ENCODE assay signal across 10 cellular contexts in genomic region chr17:75267403-75268232, GRCh38. TPM values are rescaled to one million over a fixed set of nuclear protein-coding genes. Genes with fewer than 3 reads are reported as not detected.
DNase-seq lines count a peak whose midpoint lies in the region; ATAC-seq and TF ChIP-seq lines count a peak whose summit lies in the region.
"Had no signal": no experiment of that assay in that cellular context is flagged by ENCODE, and none has a peak within 500 bp of the region (broad histone marks: within the 10 kb centered on the region; RNA-seq: fewer than 3 reads in every experiment).

No MANE protein-coding gene starts in this region.

- H3K9me3 ChIP-seq in ascending aorta (no peaks in the 10 kb centered on the region), stomach (no peaks in the 10 kb centered on the region), SJCRH30 (replicated peaks) (no peaks in the 10 kb centered on the region)

- intact Hi-C loops in left colon (cut with DNase I, micrococcal nuclease): no loop called here
- intact Hi-C loops in ascending aorta (cut with DNase I): no loop called here
- intact Hi-C loops in stomach (cut with DNase I; ENCODE audit: low total_unique reads): no loop called here

- H3K4me1 ChIP-seq in ascending aorta: peaks cover 14 to 26% of the 10 kb centered on the region in 2 donors
- peaks cover 19 to 66% (median 32%) of the 10 kb centered on the region in 4 donors for H3K4me1 ChIP-seq in stomach
- H3K4me1 ChIP-seq in SJCRH30: peaks cover 3% of the 10 kb centered on the region; the same call in 1 of the 2 replicates

- DNase-seq in DMS53 treated with DMSO at 0.1 percent for 48 hours (lab: John Stamatoyannopoulos, UW; ENCODE audit: unreplicated experiment) (peak; percentile 81), HL-60 (ENCODE audit: low read depth in 1 of 2, low spot score in 1 of 2) (peak; percentile 70 to 73), SK-N-DZ (ENCODE audit: low spot score) (peak; percentile 63), left colon (peak; percentile 66 to 72), ascending aorta (ENCODE audit: low spot score in 2 of 2) (no peak), stomach (no peak), SJCRH30 (no peak)
- DNase-seq: activated CD4-positive, alpha-beta T cell treated with anti-CD3 and anti-CD28 coated beads for 1 hour; NCI-H2171 had no signal

- no peak for TF ChIP-seq CTCF in HL-60 (IDR thresholded peaks at IDR 0.05; ENCODE audit: insufficient read depth, low read length)
- TF ChIP-seq CTCF in ascending aorta (IDR thresholded peaks at IDR 0.05): no peak
- TF ChIP-seq CTCF in stomach (IDR thresholded peaks at IDR 0.05): no peak

- ATAC-seq in left colon (peak; percentile 47), GM18498 (IDR thresholded peaks at IDR 0.05; ENCODE audit: unreplicated experiment) (no peak)

- H3K27me3 ChIP-seq in HL-60 (ENCODE audit: insufficient read depth, poor library complexity, severe bottlenecking) (no peaks in the 10 kb centered on the region), ascending aorta (no peaks in the 10 kb centered on the region), stomach (no peaks in the 10 kb centered on the region), SJCRH30 (no peaks in the 10 kb centered on the region)

- 34 to 50% (median 38%) methylated on average over 10 to 14 of the region's 14 CpGs for WGBS in stomach, 5 donors

- no peak overlapping the region for H3K4me3 ChIP-seq in HL-60 (replicated peaks; ENCODE audit: insufficient read depth, low read length)
- H3K4me3 ChIP-seq in ascending aorta: no peak overlapping the region
- no peak overlapping the region for H3K4me3 ChIP-seq in stomach
- H3K4me3 ChIP-seq in SJCRH30: no peak overlapping the region

- TF ChIP-seq POLR2A in stomach (IDR thresholded peaks at IDR 0.05): no peak

- TF ChIP-seq EP300 in stomach (IDR thresholded peaks at IDR 0.05): no peak

- peak overlapping the region; percentile 76 for H3K27ac ChIP-seq in HL-60 (replicated peaks)
- H3K27ac ChIP-seq in ascending aorta: no peak overlapping the region
- H3K27ac ChIP-seq in stomach: peak overlapping the region in 1 of 5 donors; percentile 16
- no peak overlapping the region for H3K27ac ChIP-seq in SJCRH30

- H3K36me3 ChIP-seq in ascending aorta: peaks cover 21 to 34% of the 10 kb centered on the region in 2 donors
- peaks cover 34 to 46% (median 45%) of the 10 kb centered on the region in 4 donors for H3K36me3 ChIP-seq in stomach
- H3K36me3 ChIP-seq in SJCRH30: peaks cover 21% of the 10 kb centered on the region

RNA-seq across cellular contexts. Expression of gene MIF4GD, which starts 3.4 kb away (rescaled TPM):
- 31.4 and 37.6 TPM in 2 replicates for polyA plus RNA-seq in SK-N-DZ (2014; cell fraction: cytosol; rRNA removed)
- polyA plus RNA-seq in SK-N-DZ (2014; cell fraction: nucleus; rRNA removed): 26.0 and 29.8 TPM in 2 replicates
- 10 to 100 TPM; 18.4 to 24.7 TPM for total RNA-seq in left colon
- 32.4 TPM for total RNA-seq in ascending aorta
- 10 to 100 TPM in 2 of 5 donors, 1 to 10 TPM in 3; 3.5 to 12.5 (median 7.7) TPM for total RNA-seq in stomach
- polyA plus RNA-seq in stomach: 10 to 100 TPM; 12.2 to 14.7 (median 12.9) TPM
- 4.4 and 5.2 TPM in 2 replicates for total RNA-seq in SJCRH30 (2014; rRNA removed; shearing (Covaris generic))

RNA-seq across cellular contexts. Expression of gene MRPS7, which starts 5.9 kb away (rescaled TPM):
- 99.8 and 115 TPM in 2 replicates for polyA plus RNA-seq in SK-N-DZ (2014; cell fraction: cytosol; rRNA removed)
- polyA plus RNA-seq in SK-N-DZ (2014; cell fraction: nucleus; rRNA removed): 55.9 and 80.9 TPM in 2 replicates
- total RNA-seq in left colon: 10 to 100 TPM; 48.1 to 66.9 TPM
- 24.1 TPM for total RNA-seq in ascending aorta
- total RNA-seq in stomach: 100 to 1,000 TPM in 1 of 5 donors, 10 to 100 TPM in 3, 1 to 10 TPM in 1; 6.7 to 136 (median 37.9) TPM
- polyA plus RNA-seq in stomach: 10 to 100 TPM; 53.3 to 69.4 (median 69.0) TPM
- 123 and 142 TPM in 2 replicates for total RNA-seq in SJCRH30 (2014; rRNA removed; shearing (Covaris generic))

RNA-seq across cellular contexts. Expression of gene GGA3, which starts 6.2 kb away (rescaled TPM):
- polyA plus RNA-seq in SK-N-DZ (2014; cell fraction: cytosol; rRNA removed): 27.0 and 29.3 TPM in 2 replicates
- polyA plus RNA-seq in SK-N-DZ (2014; cell fraction: nucleus; rRNA removed): 144 and 155 TPM in 2 replicates
- total RNA-seq in left colon (10 to 100 TPM; 39.9 to 46.5 TPM), ascending aorta (84.6 TPM), stomach (10 to 100 TPM in 4 of 5 donors, 1 to 10 TPM in 1; 9.5 to 94.5 (median 58.5) TPM)
- polyA plus RNA-seq in stomach: 10 to 100 TPM; 10.2 to 18.3 (median 11.8) TPM
- total RNA-seq in SJCRH30 (2014; rRNA removed; shearing (Covaris generic)): 21.8 and 26.6 TPM in 2 replicates

RNA-seq across cellular contexts. Expression of gene SLC25A19, which starts 21.6 kb away (rescaled TPM):
- 30.2 and 36.1 TPM in 2 replicates for polyA plus RNA-seq in SK-N-DZ (2014; cell fraction: cytosol; rRNA removed)
- 42.9 and 54.7 TPM in 2 replicates for polyA plus RNA-seq in SK-N-DZ (2014; cell fraction: nucleus; rRNA removed)
- 10 to 100 TPM; 10.7 to 14.0 TPM for total RNA-seq in left colon
- total RNA-seq in ascending aorta: 1.3 TPM
- 10 to 100 TPM in 2 of 5 donors, 1 to 10 TPM in 3; 2.3 to 40.6 (median 6.4) TPM for total RNA-seq in stomach
- polyA plus RNA-seq in stomach: 10 to 100 TPM in 2 of 3 donors, 1 to 10 TPM in 1; 8.1 to 16.5 (median 11.7) TPM
- total RNA-seq in SJCRH30 (2014; rRNA removed; shearing (Covaris generic)): 16.2 and 18.7 TPM in 2 replicates

Comparison
In these comparisons a context has a peak if more than half of its experiments do, and no peak if none do; other contexts are left out.
1. DNase-seq: peak in DMS53 treated with DMSO at 0.1 percent for 48 hours (single experiment), HL-60 (2 of 2), SK-N-DZ (single experiment) and left colon (2 of 2); none in ascending aorta (0 of 2), stomach (single experiment) and SJCRH30 (0 of 2).